Comparison of ENCODE assay signal across 14 cellular contexts in the genomic region with DNA sequence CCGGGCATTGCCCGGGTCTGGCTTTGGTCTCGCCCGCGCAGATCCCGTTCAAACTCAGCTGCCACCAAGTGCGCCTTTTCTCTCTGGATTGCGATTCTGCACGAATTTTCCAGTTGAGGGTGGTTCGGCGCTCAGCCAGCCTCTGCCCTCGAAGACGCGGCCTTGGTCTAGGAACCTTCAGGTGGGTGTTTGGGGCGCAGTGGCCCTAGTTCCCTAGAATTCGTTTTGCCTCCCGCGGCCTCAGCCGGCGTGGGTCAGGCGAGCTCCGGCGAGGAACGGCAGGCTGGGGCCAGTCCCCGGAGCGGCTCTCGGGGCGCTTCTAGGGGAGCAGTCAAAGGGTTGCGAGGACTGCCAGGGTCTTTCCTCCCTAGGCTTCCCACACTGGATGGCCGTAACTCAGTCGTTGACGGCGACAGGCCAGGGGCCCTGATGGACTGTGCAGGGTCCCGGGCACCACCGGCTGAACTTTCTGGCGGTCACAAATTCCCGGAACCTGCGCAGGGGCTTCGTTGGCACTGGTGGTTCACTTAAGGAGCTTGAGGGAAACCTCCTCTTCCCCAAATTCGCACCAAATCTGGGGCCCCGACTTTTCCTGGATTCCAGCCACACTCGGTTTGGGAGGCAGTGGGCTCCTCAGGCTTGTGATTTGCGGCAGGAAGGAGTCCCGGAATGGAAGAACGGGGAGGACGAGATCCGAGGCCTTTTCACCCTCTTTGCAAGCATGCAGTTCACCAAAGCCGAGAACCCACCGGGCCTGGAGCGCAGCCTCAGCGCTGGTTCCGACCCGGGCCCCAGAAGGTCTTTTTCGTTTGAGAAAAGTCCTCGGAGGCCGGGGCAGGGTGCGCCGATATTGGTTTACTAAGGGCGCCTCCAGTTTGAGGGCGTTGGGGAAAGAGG. TPM values are rescaled to one million over a fixed set of nuclear protein-coding genes. Genes with fewer than 3 reads are reported as not detected.
DNase-seq lines count a peak whose midpoint lies in the region; ATAC-seq and TF ChIP-seq lines count a peak whose summit lies in the region.
"Had no signal": no experiment of that assay in that cellular context is flagged by ENCODE, and none has a peak within 500 bp of the region (broad histone marks: within the 10 kb centered on the region; RNA-seq: fewer than 3 reads in every experiment).

No MANE protein-coding gene starts in this region.

- DNase-seq in ELF-1 (ENCODE audit: low read depth, low spot score) = peak; percentile 59
- peak; percentile 58 for DNase-seq in RWPE2 (ENCODE audit: low spot score)
- DNase-seq in fibroblast of pulmonary artery (ENCODE audit: low read depth) = peak; percentile 1
- no peak for DNase-seq in psoas muscle
- DNase-seq in lower leg skin (ENCODE audit: low spot score in 2 of 2) = no peak
- DNase-seq in mucosa of descending colon = no peak
- no peak for DNase-seq in tibial artery
- no peak for DNase-seq in activated naive CD4-positive, alpha-beta T cell treated with anti-CD3 and anti-CD28 coated beads for 36 hours
- DNase-seq: activated T-cell treated with anti-CD3 and anti-CD28 coated beads, Interleukin-2, amount 50 U/mL, for 24 hours; CD4-positive, alpha-beta memory T cell; WERI-Rb-1 had no signal

- H3K27ac ChIP-seq in RWPE2 (ENCODE audit: poor library complexity, severe bottlenecking) (no peak overlapping the region), psoas muscle (no peak overlapping the region), tibial artery (no peak overlapping the region)
- H3K27ac ChIP-seq: right atrium auricular region, WERI-Rb-1 had no signal

- H3K9me3 ChIP-seq in RWPE2 (ENCODE audit: severe bottlenecking) (no peaks in the 10 kb centered on the region), psoas muscle (no peaks in the 10 kb centered on the region), mucosa of descending colon (no peaks in the 10 kb centered on the region), tibial artery (no peaks in the 10 kb centered on the region)
- H3K9me3 ChIP-seq: right atrium auricular region had no signal

- CTCF ChIA-PET in activated naive CD4-positive, alpha-beta T cell treated with anti-CD3 and anti-CD28 coated beads for 36 hours (lab: Charles Lee) = interaction anchor here (3.1 kb wide), 1 partner anchor 36 kb away, joined by 11 read pairs; no protein-coding TSS in a partner anchor

- H3K36me3 Mint-ChIP-seq in activated naive CD4-positive, alpha-beta T cell treated with anti-CD3 and anti-CD28 coated beads for 36 hours (ENCODE audit: low read depth) = no peaks in the 10 kb centered on the region
- H3K36me3 Mint-ChIP-seq: CD4-positive, alpha-beta memory T cell had no signal

- TF ChIP-seq CTCF in RWPE2 (IDR thresholded peaks at IDR 0.05; ENCODE audit: poor library complexity, severe bottlenecking) (no peak), fibroblast of pulmonary artery (IDR thresholded peaks at IDR 0.05; ENCODE audit: low read length, missing control alignments) (no peak), psoas muscle (IDR thresholded peaks at IDR 0.05) (no peak), lower leg skin (IDR thresholded peaks at IDR 0.05) (no peak), mucosa of descending colon (IDR thresholded peaks at IDR 0.05) (no peak), tibial artery (IDR thresholded peaks at IDR 0.05) (no peak)

- TF ChIP-seq POLR2A in lower leg skin (IDR thresholded peaks at IDR 0.05) = no peak

- no peak overlapping the region for H3K4me3 Mint-ChIP-seq in activated naive CD4-positive, alpha-beta T cell treated with anti-CD3 and anti-CD28 coated beads for 36 hours

- no peaks in the 10 kb centered on the region for H3K9me3 Mint-ChIP-seq in activated naive CD4-positive, alpha-beta T cell treated with anti-CD3 and anti-CD28 coated beads for 36 hours
- H3K9me3 Mint-ChIP-seq: activated T-cell treated with anti-CD3 and anti-CD28 coated beads, Interleukin-2, amount 50 U/mL, for 24 hours; CD4-positive, alpha-beta memory T cell had no signal

- H3K4me3 ChIP-seq in RWPE2 (ENCODE audit: severe bottlenecking) = no peak overlapping the region
- no peak overlapping the region for H3K4me3 ChIP-seq in fibroblast of pulmonary artery (replicated peaks; ENCODE audit: low read depth, low read length)
- H3K4me3 ChIP-seq in psoas muscle = peak overlapping the region; percentile 64
- H3K4me3 ChIP-seq in lower leg skin (ENCODE audit: low read depth, poor library complexity, severe bottlenecking) = no peak overlapping the region
- H3K4me3 ChIP-seq in mucosa of descending colon = no peak overlapping the region
- peak overlapping the region in 1 of 2 donors; percentile 42 for H3K4me3 ChIP-seq in tibial artery

- H3K27me3 ChIP-seq in RWPE2 (ENCODE audit: insufficient read depth, poor library complexity, severe bottlenecking) = peaks cover 77% of the 10 kb centered on the region
- peaks cover 0 to 94% (median 53%) of the 10 kb centered on the region in 3 donors for H3K27me3 ChIP-seq in psoas muscle (ENCODE audit: insufficient read depth in 3 of 3, low read length in 2 of 3)
- H3K27me3 ChIP-seq in tibial artery = peaks cover 0 to 98% of the 10 kb centered on the region in 2 donors

- intact Hi-C loops in psoas muscle (cut with DNase I) (no loop called here), lower leg skin (cut with DNase I; ENCODE audit: low total_unique reads) (no loop called here), mucosa of descending colon (cut with DNase I, micrococcal nuclease) (no loop called here), tibial artery (cut with DNase I; ENCODE audit: low total_unique reads) (no loop called here)
- intact Hi-C loops in activated naive CD4-positive, alpha-beta T cell treated with anti-CD3 and anti-CD28 coated beads for 36 hours (cut with micrococcal nuclease) = no loop called here

- no peak overlapping the region for H3K27ac Mint-ChIP-seq in activated naive CD4-positive, alpha-beta T cell treated with anti-CD3 and anti-CD28 coated beads for 36 hours

- H3K27me3 Mint-ChIP-seq in activated naive CD4-positive, alpha-beta T cell treated with anti-CD3 and anti-CD28 coated beads for 36 hours (ENCODE audit: low read depth) = peaks cover 82% of the 10 kb centered on the region

- H3K4me1 ChIP-seq in RWPE2 (ENCODE audit: insufficient read depth, poor library complexity, severe bottlenecking) (no peaks in the 10 kb centered on the region), psoas muscle (peaks cover 22% of the 10 kb centered on the region), mucosa of descending colon (ENCODE audit: low read depth) (peaks cover 11% of the 10 kb centered on the region), tibial artery (peaks cover 0 to 32% (median 21%) of the 10 kb centered on the region in 4 donors)

- H3K4me1 Mint-ChIP-seq in activated naive CD4-positive, alpha-beta T cell treated with anti-CD3 and anti-CD28 coated beads for 36 hours (ENCODE audit: low read depth) = peaks cover 18% of the 10 kb centered on the region

- H3K36me3 ChIP-seq in RWPE2 (ENCODE audit: low read depth) = no peaks in the 10 kb centered on the region
- no peaks in the 10 kb centered on the region for H3K36me3 ChIP-seq in psoas muscle (ENCODE audit: insufficient read depth in 1 of 2, low read depth in 1 of 2)
- no peaks in the 10 kb centered on the region for H3K36me3 ChIP-seq in mucosa of descending colon (ENCODE audit: low read depth)
- no peaks in the 10 kb centered on the region for H3K36me3 ChIP-seq in tibial artery
- H3K36me3 ChIP-seq: right atrium auricular region, WERI-Rb-1 had no signal

- no peak for ATAC-seq in RWPE2 (ENCODE audit: low read depth)
- peak in 1 of 4 donors; percentile 35 for ATAC-seq in psoas muscle
- no peak for ATAC-seq in mucosa of descending colon

- WGBS in psoas muscle, 3 donors = 4 to 7% (median 6%) methylated on average over 54 to 60 of the region's 60 CpGs
- 6 to 8% methylated on average over 37 to 56 of the region's 60 CpGs for WGBS in lower leg skin, 2 donors

RNA-seq across cellular contexts. Expression of gene DMBX1, which starts 1.2 kb away (rescaled TPM):
- total RNA-seq in psoas muscle = not detected
- not detected for polyA plus RNA-seq in psoas muscle
- under 1 TPM in 3 of 4 donors, not detected in 1; 0.12 to 0.51 (median 0.42) TPM for total RNA-seq in lower leg skin
- not detected for total RNA-seq in mucosa of descending colon
- total RNA-seq in activated naive CD4-positive, alpha-beta T cell treated with anti-CD3 and anti-CD28 coated beads for 36 hours = not detected
- total RNA-seq: CD4-positive, alpha-beta memory T cell; liver; NCI-H460; right atrium auricular region had no signal
- polyA plus RNA-seq: CD4-positive, alpha-beta memory T cell; liver had no signal

Comparison
In these comparisons a context has a peak if more than half of its experiments do, and no peak if none do; other contexts are left out.
1. DNase-seq: peak in ELF-1 (single experiment), RWPE2 (single experiment) and fibroblast of pulmonary artery (single experiment); none in psoas muscle (0 of 2), lower leg skin (0 of 2), mucosa of descending colon (0 of 3), tibial artery (0 of 2) and activated naive CD4-positive, alpha-beta T cell treated with anti-CD3 and anti-CD28 coated beads for 36 hours (single experiment).